In genomic region chr1:173948594-173948993, GRCh38 we compare ENCODE assay signal across 11 cellular contexts. TPM values are rescaled to one million over a fixed set of nuclear protein-coding genes. Genes with fewer than 3 reads are reported as not detected.
"Had no signal": no experiment of that assay in that cellular context is flagged by ENCODE, and none has a peak within 500 bp of the region (broad histone marks: within the 10 kb centered on the region; RNA-seq: fewer than 3 reads in every experiment).

No MANE protein-coding gene starts in this region.

- H3K4me2 ChIP-seq: GM23338, KMS-11 had no signal

- H3K4me3 ChIP-seq: GM23338 had no signal

- H2AFZ ChIP-seq: GM23338 had no signal

- H3K27ac ChIP-seq: HL-60, KMS-11 had no signal

- FAIRE-seq: H1, H54 had no signal

- DNase-seq: H9, HCEC 1CT, HFFc6, IMR-90, KBM-7 had no signal

- H3K9ac ChIP-seq: KMS-11 had no signal

- ATAC-seq: GM23338 had no signal

RNA-seq across cellular contexts. Expression of gene SERPINC1, which starts 31.5 kb away (rescaled TPM):
- total RNA-seq: GM23338, H1, H9, HT1080, IMR-90 had no signal
- polyA plus RNA-seq: GM23338, IMR-90 had no signal
